In genomic region chr9:133144142-133144886, GRCh38 we compare ENCODE assay signal across 1 cellular context.
TF ChIP-seq lines count a peak whose summit lies in the region.

No MANE protein-coding gene starts in this region.

TF ChIP-seq in K562, 482 proteins besides CTCF, POLR2A, EP300 and RAD21 (continued from another document and continues in another):
- TF ChIP-seq SNIP1 (IDR thresholded peaks at IDR 0.05; ENCODE audit: low read depth) (no peak), FOS (IDR thresholded peaks at IDR 0.05; ENCODE audit: extremely low read depth, insufficient read length) (no peak), ETV5 (CRISPR knock-in tag; IDR thresholded peaks at IDR 0.05; ENCODE audit: low read depth) (no peak; the same call in 1 of the 2 replicates), MCM5 (IDR thresholded peaks at IDR 0.05; ENCODE audit: low read depth) (no peak), TCFL5 (CRISPR knock-in tag; conservative IDR thresholded peaks at IDR 0.05) (no peak), NCOA2 (IDR thresholded peaks at IDR 0.05; ENCODE audit: partially characterized antibody in 2 of 2) (no peak), FOXP1 (CRISPR knock-in tag; IDR thresholded peaks at IDR 0.05) (no peak; the same call in 1 of the 2 replicates), U2AF1 (optimal IDR thresholded peaks at IDR 0.05; ENCODE audit: low read depth, low read length) (no peak), SAP30 (IDR thresholded peaks at IDR 0.05; ENCODE audit: borderline replicate concordance, insufficient read depth, low read depth, low read length, poor library complexity, severe bottlenecking) (peak; percentile 49), SMAD4 (CRISPR knock-in tag; conservative IDR thresholded peaks at IDR 0.05) (peak; percentile 87), ARID3B (CRISPR knock-in tag; IDR thresholded peaks at IDR 0.05; ENCODE audit: borderline replicate concordance) (no peak), ZNF175 (CRISPR knock-in tag; IDR thresholded peaks at IDR 0.05; ENCODE audit: low read depth) (peak; percentile 57; the same call in 1 of the 2 replicates), SOX6 (IDR thresholded peaks at IDR 0.05) (peak; percentile 50; the same call in 1 of the 2 replicates), MXI1 (IDR thresholded peaks at IDR 0.05; ENCODE audit: low read depth, low read length) (0 out of 2 replicates have a peak, but pooled peaks have one; percentile 10), PRMT5 (CRISPR knock-in tag; IDR thresholded peaks at IDR 0.05) (no peak), ZNF280B (CRISPR knock-in tag; IDR thresholded peaks at IDR 0.05) (no peak), LCOR (CRISPR knock-in tag; IDR thresholded peaks at IDR 0.05) (no peak), FOSL1 (tag; conservative IDR thresholded peaks at IDR 0.05) (no peak; the same call in 1 of the 2 replicates), POLR2B (IDR thresholded peaks at IDR 0.05; ENCODE audit: low read depth, partially characterized antibody) (peak; percentile 32), FOXJ3 (CRISPR knock-in tag; IDR thresholded peaks at IDR 0.05) (no peak), SMARCA4 (IDR thresholded peaks at IDR 0.05) (peak; percentile 72), NCOA1 (IDR thresholded peaks at IDR 0.05; ENCODE audit: low read depth) (no peak), MEF2A (IDR thresholded peaks at IDR 0.05; ENCODE audit: control insufficient read depth, low read depth, low read length) (no peak), PPARD (CRISPR knock-in tag; IDR thresholded peaks at IDR 0.05) (no peak), SMAD2 (IDR thresholded peaks at IDR 0.05; ENCODE audit: low read depth, low read length) (no peak), ZNF277 (CRISPR knock-in tag; IDR thresholded peaks at IDR 0.05; ENCODE audit: borderline replicate concordance) (no peak), MAFG (tag; conservative IDR thresholded peaks at IDR 0.05) (peak; percentile 53), ZC3H4 (CRISPR knock-in tag; IDR thresholded peaks at IDR 0.05; ENCODE audit: borderline replicate concordance) (no peak), ZNF146 (CRISPR knock-in tag; IDR thresholded peaks at IDR 0.05; ENCODE audit: unreplicated experiment) (no peak), HEY1 (CRISPR knock-in tag; IDR thresholded peaks at IDR 0.05; ENCODE audit: borderline replicate concordance) (no peak), TBL1XR1 (IDR thresholded peaks at IDR 0.05; ENCODE audit: low read length in 2 of 2) (no peak), PTRF (tag; IDR thresholded peaks at IDR 0.05) (no peak), HDAC3 (IDR thresholded peaks at IDR 0.05; ENCODE audit: borderline replicate concordance, partially characterized antibody) (no peak)
- TF ChIP-seq, protein P1, sequence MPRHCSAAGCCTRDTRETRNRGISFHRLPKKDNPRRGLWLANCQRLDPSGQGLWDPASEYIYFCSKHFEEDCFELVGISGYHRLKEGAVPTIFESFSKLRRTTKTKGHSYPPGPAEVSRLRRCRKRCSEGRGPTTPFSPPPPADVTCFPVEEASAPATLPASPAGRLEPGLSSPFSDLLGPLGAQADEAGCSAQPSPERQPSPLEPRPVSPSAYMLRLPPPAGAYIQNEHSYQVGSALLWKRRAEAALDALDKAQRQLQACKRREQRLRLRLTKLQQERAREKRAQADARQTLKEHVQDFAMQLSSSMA (CRISPR knock-in tag; IDR thresholded peaks at IDR 0.05), result 0 out of 2 replicates have a peak, but pooled peaks have one; percentile 15
- TF ChIP-seq, protein P2, sequence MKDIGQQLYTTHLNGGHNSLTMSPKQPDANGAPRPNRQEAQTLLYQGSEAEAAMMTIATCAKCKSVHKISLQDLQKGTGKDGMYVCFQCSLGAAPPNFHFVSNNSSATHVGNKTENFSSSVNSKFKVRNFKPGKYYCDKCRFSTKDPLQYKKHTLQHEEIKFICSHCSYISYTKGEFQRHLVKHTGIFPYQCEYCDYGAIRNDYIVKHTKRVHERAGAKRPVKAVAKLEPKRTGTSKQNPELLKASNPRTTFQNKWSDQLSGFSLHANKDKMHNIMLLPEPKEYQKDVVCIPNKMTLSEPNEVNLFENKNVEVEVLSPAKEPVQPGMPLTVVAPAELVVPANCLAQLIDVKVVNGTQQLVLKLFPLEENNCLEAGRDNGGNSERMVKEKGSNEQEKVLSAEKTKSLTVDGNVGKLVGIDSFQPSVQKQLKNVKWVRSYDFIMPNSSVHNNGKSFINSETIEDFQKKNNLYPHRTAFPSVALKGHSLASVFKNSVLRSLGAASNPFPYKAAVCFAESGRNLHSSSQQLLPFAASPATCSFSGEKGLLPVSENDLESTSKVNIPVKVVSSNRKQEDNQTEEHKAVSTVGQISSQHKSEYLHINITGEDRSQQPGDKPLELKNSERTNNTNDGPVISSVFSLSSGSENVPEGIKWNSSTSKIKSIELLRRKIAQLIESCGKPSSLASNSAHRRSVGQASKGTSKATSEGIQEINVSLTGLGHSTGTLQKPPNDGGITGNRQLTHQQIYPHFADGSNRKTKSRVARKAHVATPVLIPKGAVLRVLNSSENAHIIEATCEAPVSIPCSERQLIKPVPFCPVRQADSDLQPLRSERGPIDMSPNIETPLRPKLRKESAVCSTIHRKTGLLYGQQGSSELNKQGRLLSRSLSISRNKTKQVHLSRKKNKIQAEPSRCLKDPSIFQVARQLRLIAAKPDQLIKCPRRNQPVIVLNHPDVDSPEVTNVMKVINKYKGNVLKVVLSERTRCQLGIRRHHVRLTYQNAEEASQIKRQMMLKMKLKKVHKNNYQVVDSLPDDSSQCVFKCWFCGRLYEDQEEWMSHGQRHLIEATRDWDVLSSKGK (CRISPR knock-in tag; IDR thresholded peaks at IDR 0.05), result no peak
- TF ChIP-seq, protein P3, sequence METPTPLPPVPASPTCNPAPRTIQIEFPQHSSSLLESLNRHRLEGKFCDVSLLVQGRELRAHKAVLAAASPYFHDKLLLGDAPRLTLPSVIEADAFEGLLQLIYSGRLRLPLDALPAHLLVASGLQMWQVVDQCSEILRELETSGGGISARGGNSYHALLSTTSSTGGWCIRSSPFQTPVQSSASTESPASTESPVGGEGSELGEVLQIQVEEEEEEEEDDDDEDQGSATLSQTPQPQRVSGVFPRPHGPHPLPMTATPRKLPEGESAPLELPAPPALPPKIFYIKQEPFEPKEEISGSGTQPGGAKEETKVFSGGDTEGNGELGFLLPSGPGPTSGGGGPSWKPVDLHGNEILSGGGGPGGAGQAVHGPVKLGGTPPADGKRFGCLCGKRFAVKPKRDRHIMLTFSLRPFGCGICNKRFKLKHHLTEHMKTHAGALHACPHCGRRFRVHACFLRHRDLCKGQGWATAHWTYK (CRISPR knock-in tag; IDR thresholded peaks at IDR 0.05), result peak; percentile 72
- TF ChIP-seq, protein P4, sequence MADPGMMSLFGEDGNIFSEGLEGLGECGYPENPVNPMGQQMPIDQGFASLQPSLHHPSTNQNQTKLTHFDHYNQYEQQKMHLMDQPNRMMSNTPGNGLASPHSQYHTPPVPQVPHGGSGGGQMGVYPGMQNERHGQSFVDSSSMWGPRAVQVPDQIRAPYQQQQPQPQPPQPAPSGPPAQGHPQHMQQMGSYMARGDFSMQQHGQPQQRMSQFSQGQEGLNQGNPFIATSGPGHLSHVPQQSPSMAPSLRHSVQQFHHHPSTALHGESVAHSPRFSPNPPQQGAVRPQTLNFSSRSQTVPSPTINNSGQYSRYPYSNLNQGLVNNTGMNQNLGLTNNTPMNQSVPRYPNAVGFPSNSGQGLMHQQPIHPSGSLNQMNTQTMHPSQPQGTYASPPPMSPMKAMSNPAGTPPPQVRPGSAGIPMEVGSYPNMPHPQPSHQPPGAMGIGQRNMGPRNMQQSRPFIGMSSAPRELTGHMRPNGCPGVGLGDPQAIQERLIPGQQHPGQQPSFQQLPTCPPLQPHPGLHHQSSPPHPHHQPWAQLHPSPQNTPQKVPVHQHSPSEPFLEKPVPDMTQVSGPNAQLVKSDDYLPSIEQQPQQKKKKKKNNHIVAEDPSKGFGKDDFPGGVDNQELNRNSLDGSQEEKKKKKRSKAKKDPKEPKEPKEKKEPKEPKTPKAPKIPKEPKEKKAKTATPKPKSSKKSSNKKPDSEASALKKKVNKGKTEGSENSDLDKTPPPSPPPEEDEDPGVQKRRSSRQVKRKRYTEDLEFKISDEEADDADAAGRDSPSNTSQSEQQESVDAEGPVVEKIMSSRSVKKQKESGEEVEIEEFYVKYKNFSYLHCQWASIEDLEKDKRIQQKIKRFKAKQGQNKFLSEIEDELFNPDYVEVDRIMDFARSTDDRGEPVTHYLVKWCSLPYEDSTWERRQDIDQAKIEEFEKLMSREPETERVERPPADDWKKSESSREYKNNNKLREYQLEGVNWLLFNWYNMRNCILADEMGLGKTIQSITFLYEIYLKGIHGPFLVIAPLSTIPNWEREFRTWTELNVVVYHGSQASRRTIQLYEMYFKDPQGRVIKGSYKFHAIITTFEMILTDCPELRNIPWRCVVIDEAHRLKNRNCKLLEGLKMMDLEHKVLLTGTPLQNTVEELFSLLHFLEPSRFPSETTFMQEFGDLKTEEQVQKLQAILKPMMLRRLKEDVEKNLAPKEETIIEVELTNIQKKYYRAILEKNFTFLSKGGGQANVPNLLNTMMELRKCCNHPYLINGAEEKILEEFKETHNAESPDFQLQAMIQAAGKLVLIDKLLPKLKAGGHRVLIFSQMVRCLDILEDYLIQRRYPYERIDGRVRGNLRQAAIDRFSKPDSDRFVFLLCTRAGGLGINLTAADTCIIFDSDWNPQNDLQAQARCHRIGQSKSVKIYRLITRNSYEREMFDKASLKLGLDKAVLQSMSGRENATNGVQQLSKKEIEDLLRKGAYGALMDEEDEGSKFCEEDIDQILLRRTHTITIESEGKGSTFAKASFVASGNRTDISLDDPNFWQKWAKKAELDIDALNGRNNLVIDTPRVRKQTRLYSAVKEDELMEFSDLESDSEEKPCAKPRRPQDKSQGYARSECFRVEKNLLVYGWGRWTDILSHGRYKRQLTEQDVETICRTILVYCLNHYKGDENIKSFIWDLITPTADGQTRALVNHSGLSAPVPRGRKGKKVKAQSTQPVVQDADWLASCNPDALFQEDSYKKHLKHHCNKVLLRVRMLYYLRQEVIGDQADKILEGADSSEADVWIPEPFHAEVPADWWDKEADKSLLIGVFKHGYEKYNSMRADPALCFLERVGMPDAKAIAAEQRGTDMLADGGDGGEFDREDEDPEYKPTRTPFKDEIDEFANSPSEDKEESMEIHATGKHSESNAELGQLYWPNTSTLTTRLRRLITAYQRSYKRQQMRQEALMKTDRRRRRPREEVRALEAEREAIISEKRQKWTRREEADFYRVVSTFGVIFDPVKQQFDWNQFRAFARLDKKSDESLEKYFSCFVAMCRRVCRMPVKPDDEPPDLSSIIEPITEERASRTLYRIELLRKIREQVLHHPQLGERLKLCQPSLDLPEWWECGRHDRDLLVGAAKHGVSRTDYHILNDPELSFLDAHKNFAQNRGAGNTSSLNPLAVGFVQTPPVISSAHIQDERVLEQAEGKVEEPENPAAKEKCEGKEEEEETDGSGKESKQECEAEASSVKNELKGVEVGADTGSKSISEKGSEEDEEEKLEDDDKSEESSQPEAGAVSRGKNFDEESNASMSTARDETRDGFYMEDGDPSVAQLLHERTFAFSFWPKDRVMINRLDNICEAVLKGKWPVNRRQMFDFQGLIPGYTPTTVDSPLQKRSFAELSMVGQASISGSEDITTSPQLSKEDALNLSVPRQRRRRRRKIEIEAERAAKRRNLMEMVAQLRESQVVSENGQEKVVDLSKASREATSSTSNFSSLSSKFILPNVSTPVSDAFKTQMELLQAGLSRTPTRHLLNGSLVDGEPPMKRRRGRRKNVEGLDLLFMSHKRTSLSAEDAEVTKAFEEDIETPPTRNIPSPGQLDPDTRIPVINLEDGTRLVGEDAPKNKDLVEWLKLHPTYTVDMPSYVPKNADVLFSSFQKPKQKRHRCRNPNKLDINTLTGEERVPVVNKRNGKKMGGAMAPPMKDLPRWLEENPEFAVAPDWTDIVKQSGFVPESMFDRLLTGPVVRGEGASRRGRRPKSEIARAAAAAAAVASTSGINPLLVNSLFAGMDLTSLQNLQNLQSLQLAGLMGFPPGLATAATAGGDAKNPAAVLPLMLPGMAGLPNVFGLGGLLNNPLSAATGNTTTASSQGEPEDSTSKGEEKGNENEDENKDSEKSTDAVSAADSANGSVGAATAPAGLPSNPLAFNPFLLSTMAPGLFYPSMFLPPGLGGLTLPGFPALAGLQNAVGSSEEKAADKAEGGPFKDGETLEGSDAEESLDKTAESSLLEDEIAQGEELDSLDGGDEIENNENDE (IDR thresholded peaks at IDR 0.05; ENCODE audit: low read depth, low read length), result no peak
- TF ChIP-seq, protein P5, sequence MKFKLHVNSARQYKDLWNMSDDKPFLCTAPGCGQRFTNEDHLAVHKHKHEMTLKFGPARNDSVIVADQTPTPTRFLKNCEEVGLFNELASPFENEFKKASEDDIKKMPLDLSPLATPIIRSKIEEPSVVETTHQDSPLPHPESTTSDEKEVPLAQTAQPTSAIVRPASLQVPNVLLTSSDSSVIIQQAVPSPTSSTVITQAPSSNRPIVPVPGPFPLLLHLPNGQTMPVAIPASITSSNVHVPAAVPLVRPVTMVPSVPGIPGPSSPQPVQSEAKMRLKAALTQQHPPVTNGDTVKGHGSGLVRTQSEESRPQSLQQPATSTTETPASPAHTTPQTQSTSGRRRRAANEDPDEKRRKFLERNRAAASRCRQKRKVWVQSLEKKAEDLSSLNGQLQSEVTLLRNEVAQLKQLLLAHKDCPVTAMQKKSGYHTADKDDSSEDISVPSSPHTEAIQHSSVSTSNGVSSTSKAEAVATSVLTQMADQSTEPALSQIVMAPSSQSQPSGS (CRISPR knock-in tag; IDR thresholded peaks at IDR 0.05), result no peak
